9 cellular contexts compared by ENCODE assay signal in genomic region chr15:38130739-38131498, GRCh38.
DNase-seq lines count a peak whose midpoint lies in the region; ATAC-seq, FAIRE-seq and TF ChIP-seq lines count a peak whose summit lies in the region.
"Had no signal": no experiment of that assay in that cellular context is flagged by ENCODE, and none has a peak within 500 bp of the region (broad histone marks: within the 10 kb centered on the region; RNA-seq: fewer than 3 reads in every experiment).

No MANE protein-coding gene starts in this region.

- H3K4me1 ChIP-seq in pancreas, result peaks cover 0 to 4% (median 0%) of the 10 kb centered on the region in 3 donors

- intact Hi-C loops in pancreas (cut with DNase I), result no loop called here

- FAIRE-seq in pancreas (lab: Jason Lieb, UNC), result no peak
- FAIRE-seq: islet of Langerhans had no signal

- H3K4me3 ChIP-seq in SK-N-MC, result peak overlapping the region; percentile 61
- no peak overlapping the region for H3K4me3 ChIP-seq in fibroblast of villous mesenchyme (ENCODE audit: low read depth, low read length)
- H3K4me3 ChIP-seq in pancreas, result no peak overlapping the region

- WGBS in pancreas, 2 donors, result 34 to 43% methylated on average over 9 to 10 of the region's 10 CpGs

- no peak for TF ChIP-seq CTCF in GM10266 (IDR thresholded peaks at IDR 0.05; ENCODE audit: control insufficient read depth, insufficient read depth, low read depth, missing control alignments)
- TF ChIP-seq CTCF in fibroblast of villous mesenchyme (IDR thresholded peaks at IDR 0.05; ENCODE audit: insufficient read depth, low read depth, low read length), result no peak
- TF ChIP-seq CTCF in pancreas (IDR thresholded peaks at IDR 0.05), result no peak

- peak; percentile 28 for DNase-seq in GM10266 (ENCODE audit: extremely low spot score)
- DNase-seq in SK-N-MC (ENCODE audit: low read depth, low spot score), result no peak
- DNase-seq in fibroblast of villous mesenchyme (ENCODE audit: low read depth), result peak; percentile 99
- DNase-seq in pancreas, result peak in 4 of 6 donors; percentile 23 to 68 (median 28)
- DNase-seq in stimulated activated CD4-positive, alpha-beta T cell treated with anti-CD3 and anti-CD28 coated beads, Interleukin-4, amount 100 ng/mL, for 4 hours, result no peak
- no peak for DNase-seq in stimulated activated CD4-positive, alpha-beta T cell treated with anti-CD3 and anti-CD28 coated beads, Interleukin-4, amount 100 ng/mL, for 24 hours
- no peak for DNase-seq in COR-L47 (lab: John Stamatoyannopoulos, UW)

- no peaks in the 10 kb centered on the region for H3K27me3 ChIP-seq in pancreas

- ATAC-seq in HG02938 (IDR thresholded peaks at IDR 0.05; ENCODE audit: unreplicated experiment) (peak; percentile 49), pancreas (peak in 3 of 4 donors; percentile 71 to 77 (median 72))

- H3K9ac ChIP-seq in SK-N-MC (ENCODE audit: insufficient read length), result no peak overlapping the region

- H3K36me3 ChIP-seq in SK-N-MC (ENCODE audit: insufficient read depth, low read length) (no peaks in the 10 kb centered on the region), pancreas (no peaks in the 10 kb centered on the region)

- H3K27ac ChIP-seq in SK-N-MC, result no peak overlapping the region; the same call in 1 of the 2 replicates
- H3K27ac ChIP-seq in pancreas, result peak overlapping the region in 1 of 4 donors; percentile 14

- H3K9me3 ChIP-seq in SK-N-MC (ENCODE audit: low read depth, low read length) (no peaks in the 10 kb centered on the region), pancreas (no peaks in the 10 kb centered on the region)

Comparison
In these comparisons a context has a peak if more than half of its experiments do, and no peak if none do; other contexts are left out.
1. DNase-seq: peak in GM10266 (single experiment), fibroblast of villous mesenchyme (single experiment) and pancreas (4 of 6); none in SK-N-MC (single experiment), stimulated activated CD4-positive, alpha-beta T cell treated with anti-CD3 and anti-CD28 coated beads, Interleukin-4, amount 100 ng/mL, for 4 hours (0 of 2), stimulated activated CD4-positive, alpha-beta T cell treated with anti-CD3 and anti-CD28 coated beads, Interleukin-4, amount 100 ng/mL, for 24 hours (single experiment) and COR-L47 (single experiment).